ENCODE assay signal across 1 cellular context in the genomic region with DNA sequence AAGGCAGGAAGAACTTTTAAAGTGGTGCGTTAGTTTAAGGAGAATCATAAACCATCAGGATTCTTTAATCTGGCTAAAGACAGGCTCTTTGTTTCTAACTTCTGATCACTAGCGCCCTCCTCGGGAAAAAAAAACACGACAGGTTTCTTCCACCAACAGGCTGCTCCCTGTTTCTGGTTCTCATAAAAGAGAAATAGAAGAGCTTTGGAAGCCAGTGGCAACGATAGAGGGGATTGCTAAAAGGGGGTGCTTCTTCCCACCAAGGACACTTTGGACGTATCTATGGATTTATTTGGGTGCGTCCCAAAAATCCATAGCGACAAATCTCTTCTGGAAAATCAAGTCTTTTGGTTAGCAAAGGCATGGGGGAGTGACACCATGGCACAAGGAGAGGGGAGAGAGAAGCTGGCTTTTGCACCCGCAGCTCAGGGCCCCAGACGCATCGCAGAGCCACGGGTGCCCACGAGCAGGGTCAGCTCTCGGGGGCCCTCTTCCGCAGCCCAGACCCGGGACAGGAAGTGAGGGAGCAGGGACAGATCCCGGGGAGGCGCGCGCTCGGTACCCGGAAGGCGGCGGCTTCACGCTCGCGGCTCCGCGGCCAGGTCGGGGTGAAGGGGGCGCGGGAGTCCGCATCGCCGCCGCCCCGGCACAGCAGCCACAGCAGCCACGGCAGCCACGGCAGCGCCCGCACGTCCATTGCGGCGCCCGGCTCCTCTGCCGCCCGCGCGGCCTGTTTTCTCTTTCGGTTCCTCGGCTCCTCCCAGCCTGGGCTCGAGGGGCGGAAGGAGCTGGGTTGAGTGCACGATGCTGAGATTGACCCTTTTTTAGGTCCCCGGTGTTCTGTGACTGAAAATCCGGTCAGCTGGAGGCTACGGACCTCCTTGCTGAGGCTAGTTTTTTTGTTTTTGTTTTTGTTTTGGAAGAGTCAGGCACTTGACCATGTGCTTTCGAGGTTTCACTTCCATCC.
TF ChIP-seq lines count a peak whose summit lies in the region.

A gene with protein sequence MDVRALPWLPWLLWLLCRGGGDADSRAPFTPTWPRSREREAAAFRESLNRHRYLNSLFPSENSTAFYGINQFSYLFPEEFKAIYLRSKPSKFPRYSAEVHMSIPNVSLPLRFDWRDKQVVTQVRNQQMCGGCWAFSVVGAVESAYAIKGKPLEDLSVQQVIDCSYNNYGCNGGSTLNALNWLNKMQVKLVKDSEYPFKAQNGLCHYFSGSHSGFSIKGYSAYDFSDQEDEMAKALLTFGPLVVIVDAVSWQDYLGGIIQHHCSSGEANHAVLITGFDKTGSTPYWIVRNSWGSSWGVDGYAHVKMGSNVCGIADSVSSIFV (minus strand): TSS at position 716 of the 967 bp plus-strand sequence. CDS start 19 bp downstream, at position 697.

TF ChIP-seq in HepG2, 621 proteins besides CTCF, POLR2A, EP300 and RAD21 (continued from another document and continues in another):
- TF ChIP-seq HNF4G (IDR thresholded peaks at IDR 0.05; ENCODE audit: borderline replicate concordance, low read depth, low read length): no peak
- TF ChIP-seq HNF4G (CRISPR knock-in tag; IDR thresholded peaks at IDR 0.05; ENCODE audit: borderline replicate concordance, low read depth): 0 out of 2 replicates have a peak, but pooled peaks have one; percentile 31
- TF ChIP-seq, protein P1, sequence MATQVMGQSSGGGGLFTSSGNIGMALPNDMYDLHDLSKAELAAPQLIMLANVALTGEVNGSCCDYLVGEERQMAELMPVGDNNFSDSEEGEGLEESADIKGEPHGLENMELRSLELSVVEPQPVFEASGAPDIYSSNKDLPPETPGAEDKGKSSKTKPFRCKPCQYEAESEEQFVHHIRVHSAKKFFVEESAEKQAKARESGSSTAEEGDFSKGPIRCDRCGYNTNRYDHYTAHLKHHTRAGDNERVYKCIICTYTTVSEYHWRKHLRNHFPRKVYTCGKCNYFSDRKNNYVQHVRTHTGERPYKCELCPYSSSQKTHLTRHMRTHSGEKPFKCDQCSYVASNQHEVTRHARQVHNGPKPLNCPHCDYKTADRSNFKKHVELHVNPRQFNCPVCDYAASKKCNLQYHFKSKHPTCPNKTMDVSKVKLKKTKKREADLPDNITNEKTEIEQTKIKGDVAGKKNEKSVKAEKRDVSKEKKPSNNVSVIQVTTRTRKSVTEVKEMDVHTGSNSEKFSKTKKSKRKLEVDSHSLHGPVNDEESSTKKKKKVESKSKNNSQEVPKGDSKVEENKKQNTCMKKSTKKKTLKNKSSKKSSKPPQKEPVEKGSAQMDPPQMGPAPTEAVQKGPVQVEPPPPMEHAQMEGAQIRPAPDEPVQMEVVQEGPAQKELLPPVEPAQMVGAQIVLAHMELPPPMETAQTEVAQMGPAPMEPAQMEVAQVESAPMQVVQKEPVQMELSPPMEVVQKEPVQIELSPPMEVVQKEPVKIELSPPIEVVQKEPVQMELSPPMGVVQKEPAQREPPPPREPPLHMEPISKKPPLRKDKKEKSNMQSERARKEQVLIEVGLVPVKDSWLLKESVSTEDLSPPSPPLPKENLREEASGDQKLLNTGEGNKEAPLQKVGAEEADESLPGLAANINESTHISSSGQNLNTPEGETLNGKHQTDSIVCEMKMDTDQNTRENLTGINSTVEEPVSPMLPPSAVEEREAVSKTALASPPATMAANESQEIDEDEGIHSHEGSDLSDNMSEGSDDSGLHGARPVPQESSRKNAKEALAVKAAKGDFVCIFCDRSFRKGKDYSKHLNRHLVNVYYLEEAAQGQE (IDR thresholded peaks at IDR 0.05; ENCODE audit: borderline replicate concordance in 1 of 2, low read depth in 1 of 2, low read length in 2 of 2): no peak; a peak in 1 of 4 replicates
- no peak for TF ChIP-seq ZNF383 (CRISPR knock-in tag; IDR thresholded peaks at IDR 0.05; ENCODE audit: borderline replicate concordance)
- no peak for TF ChIP-seq ZNF12 (CRISPR knock-in tag; IDR thresholded peaks at IDR 0.05)
- TF ChIP-seq CBX2 (IDR thresholded peaks at IDR 0.05; ENCODE audit: low read depth, low read length): no peak
- TF ChIP-seq CBX2 (CRISPR knock-in tag; IDR thresholded peaks at IDR 0.05; ENCODE audit: low read depth): peak; percentile 98
- TF ChIP-seq CBX1 (IDR thresholded peaks at IDR 0.05; ENCODE audit: low read depth): no peak
- no peak for TF ChIP-seq HNRNPH1 (optimal IDR thresholded peaks at IDR 0.05; ENCODE audit: low read depth, low read length)
- peak; percentile 75; the same call in 1 of the 2 replicates for TF ChIP-seq ZFP82 (CRISPR knock-in tag; IDR thresholded peaks at IDR 0.05; ENCODE audit: borderline replicate concordance)
- 0 out of 4 replicates have a peak, but pooled peaks of 1 of the 2 experiments have one; percentile 40 for TF ChIP-seq KLF16 (CRISPR knock-in tag; IDR thresholded peaks at IDR 0.05)
- no peak for TF ChIP-seq DNMT1 (CRISPR knock-in tag; IDR thresholded peaks at IDR 0.05)
- TF ChIP-seq MTA1 (CRISPR knock-in tag; IDR thresholded peaks at IDR 0.05; ENCODE audit: borderline replicate concordance): no peak
- TF ChIP-seq, protein P2, sequence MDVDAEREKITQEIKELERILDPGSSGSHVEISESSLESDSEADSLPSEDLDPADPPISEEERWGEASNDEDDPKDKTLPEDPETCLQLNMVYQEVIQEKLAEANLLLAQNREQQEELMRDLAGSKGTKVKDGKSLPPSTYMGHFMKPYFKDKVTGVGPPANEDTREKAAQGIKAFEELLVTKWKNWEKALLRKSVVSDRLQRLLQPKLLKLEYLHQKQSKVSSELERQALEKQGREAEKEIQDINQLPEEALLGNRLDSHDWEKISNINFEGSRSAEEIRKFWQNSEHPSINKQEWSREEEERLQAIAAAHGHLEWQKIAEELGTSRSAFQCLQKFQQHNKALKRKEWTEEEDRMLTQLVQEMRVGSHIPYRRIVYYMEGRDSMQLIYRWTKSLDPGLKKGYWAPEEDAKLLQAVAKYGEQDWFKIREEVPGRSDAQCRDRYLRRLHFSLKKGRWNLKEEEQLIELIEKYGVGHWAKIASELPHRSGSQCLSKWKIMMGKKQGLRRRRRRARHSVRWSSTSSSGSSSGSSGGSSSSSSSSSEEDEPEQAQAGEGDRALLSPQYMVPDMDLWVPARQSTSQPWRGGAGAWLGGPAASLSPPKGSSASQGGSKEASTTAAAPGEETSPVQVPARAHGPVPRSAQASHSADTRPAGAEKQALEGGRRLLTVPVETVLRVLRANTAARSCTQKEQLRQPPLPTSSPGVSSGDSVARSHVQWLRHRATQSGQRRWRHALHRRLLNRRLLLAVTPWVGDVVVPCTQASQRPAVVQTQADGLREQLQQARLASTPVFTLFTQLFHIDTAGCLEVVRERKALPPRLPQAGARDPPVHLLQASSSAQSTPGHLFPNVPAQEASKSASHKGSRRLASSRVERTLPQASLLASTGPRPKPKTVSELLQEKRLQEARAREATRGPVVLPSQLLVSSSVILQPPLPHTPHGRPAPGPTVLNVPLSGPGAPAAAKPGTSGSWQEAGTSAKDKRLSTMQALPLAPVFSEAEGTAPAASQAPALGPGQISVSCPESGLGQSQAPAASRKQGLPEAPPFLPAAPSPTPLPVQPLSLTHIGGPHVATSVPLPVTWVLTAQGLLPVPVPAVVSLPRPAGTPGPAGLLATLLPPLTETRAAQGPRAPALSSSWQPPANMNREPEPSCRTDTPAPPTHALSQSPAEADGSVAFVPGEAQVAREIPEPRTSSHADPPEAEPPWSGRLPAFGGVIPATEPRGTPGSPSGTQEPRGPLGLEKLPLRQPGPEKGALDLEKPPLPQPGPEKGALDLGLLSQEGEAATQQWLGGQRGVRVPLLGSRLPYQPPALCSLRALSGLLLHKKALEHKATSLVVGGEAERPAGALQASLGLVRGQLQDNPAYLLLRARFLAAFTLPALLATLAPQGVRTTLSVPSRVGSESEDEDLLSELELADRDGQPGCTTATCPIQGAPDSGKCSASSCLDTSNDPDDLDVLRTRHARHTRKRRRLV (CRISPR knock-in tag; IDR thresholded peaks at IDR 0.05): no peak
- TF ChIP-seq, protein P3, sequence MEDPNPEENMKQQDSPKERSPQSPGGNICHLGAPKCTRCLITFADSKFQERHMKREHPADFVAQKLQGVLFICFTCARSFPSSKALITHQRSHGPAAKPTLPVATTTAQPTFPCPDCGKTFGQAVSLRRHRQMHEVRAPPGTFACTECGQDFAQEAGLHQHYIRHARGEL (CRISPR knock-in tag; IDR thresholded peaks at IDR 0.05): no peak
- no peak for TF ChIP-seq FOXP1 (IDR thresholded peaks at IDR 0.05)
- TF ChIP-seq FOXP1 (CRISPR knock-in tag; IDR thresholded peaks at IDR 0.05): no peak
- TF ChIP-seq, protein P4, sequence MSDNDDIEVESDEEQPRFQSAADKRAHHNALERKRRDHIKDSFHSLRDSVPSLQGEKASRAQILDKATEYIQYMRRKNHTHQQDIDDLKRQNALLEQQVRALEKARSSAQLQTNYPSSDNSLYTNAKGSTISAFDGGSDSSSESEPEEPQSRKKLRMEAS (IDR thresholded peaks at IDR 0.05): peak; percentile 86
- TF ChIP-seq HNF4A (CRISPR knock-in tag; IDR thresholded peaks at IDR 0.05): peak; percentile 22; the same call in 1 of the 2 replicates
- TF ChIP-seq XBP1 (CRISPR knock-in tag; IDR thresholded peaks at IDR 0.05): 0 out of 2 replicates have a peak, but pooled peaks have one; percentile 30
- TF ChIP-seq, protein P5, sequence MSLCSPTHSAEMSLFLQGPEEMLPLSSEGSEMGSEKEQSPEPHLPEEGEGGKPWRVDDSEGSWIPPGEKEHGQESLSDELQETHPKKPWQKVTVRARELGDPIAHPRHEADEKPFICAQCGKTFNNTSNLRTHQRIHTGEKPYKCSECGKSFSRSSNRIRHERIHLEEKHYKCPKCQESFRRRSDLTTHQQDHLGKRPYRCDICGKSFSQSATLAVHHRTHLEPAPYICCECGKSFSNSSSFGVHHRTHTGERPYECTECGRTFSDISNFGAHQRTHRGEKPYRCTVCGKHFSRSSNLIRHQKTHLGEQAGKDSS (CRISPR knock-in tag; IDR thresholded peaks at IDR 0.05; ENCODE audit: borderline replicate concordance, low read depth): peak; percentile 29; the same call in 1 of the 2 replicates
- TF ChIP-seq MED1 (CRISPR knock-in tag; IDR thresholded peaks at IDR 0.05): peak; percentile 56
- no peak for TF ChIP-seq ZNF7 (CRISPR knock-in tag; IDR thresholded peaks at IDR 0.05)
- TF ChIP-seq TARDBP (CRISPR knock-in tag; IDR thresholded peaks at IDR 0.05): no peak
- TF ChIP-seq, protein P6, sequence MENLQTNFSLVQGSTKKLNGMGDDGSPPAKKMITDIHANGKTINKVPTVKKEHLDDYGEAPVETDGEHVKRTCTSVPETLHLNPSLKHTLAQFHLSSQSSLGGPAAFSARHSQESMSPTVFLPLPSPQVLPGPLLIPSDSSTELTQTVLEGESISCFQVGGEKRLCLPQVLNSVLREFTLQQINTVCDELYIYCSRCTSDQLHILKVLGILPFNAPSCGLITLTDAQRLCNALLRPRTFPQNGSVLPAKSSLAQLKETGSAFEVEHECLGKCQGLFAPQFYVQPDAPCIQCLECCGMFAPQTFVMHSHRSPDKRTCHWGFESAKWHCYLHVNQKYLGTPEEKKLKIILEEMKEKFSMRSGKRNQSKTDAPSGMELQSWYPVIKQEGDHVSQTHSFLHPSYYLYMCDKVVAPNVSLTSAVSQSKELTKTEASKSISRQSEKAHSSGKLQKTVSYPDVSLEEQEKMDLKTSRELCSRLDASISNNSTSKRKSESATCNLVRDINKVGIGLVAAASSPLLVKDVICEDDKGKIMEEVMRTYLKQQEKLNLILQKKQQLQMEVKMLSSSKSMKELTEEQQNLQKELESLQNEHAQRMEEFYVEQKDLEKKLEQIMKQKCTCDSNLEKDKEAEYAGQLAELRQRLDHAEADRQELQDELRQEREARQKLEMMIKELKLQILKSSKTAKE (CRISPR knock-in tag; IDR thresholded peaks at IDR 0.05; ENCODE audit: borderline replicate concordance): no peak
- no peak for TF ChIP-seq TAF1 (CRISPR knock-in tag; IDR thresholded peaks at IDR 0.05)
- TF ChIP-seq, protein P7, sequence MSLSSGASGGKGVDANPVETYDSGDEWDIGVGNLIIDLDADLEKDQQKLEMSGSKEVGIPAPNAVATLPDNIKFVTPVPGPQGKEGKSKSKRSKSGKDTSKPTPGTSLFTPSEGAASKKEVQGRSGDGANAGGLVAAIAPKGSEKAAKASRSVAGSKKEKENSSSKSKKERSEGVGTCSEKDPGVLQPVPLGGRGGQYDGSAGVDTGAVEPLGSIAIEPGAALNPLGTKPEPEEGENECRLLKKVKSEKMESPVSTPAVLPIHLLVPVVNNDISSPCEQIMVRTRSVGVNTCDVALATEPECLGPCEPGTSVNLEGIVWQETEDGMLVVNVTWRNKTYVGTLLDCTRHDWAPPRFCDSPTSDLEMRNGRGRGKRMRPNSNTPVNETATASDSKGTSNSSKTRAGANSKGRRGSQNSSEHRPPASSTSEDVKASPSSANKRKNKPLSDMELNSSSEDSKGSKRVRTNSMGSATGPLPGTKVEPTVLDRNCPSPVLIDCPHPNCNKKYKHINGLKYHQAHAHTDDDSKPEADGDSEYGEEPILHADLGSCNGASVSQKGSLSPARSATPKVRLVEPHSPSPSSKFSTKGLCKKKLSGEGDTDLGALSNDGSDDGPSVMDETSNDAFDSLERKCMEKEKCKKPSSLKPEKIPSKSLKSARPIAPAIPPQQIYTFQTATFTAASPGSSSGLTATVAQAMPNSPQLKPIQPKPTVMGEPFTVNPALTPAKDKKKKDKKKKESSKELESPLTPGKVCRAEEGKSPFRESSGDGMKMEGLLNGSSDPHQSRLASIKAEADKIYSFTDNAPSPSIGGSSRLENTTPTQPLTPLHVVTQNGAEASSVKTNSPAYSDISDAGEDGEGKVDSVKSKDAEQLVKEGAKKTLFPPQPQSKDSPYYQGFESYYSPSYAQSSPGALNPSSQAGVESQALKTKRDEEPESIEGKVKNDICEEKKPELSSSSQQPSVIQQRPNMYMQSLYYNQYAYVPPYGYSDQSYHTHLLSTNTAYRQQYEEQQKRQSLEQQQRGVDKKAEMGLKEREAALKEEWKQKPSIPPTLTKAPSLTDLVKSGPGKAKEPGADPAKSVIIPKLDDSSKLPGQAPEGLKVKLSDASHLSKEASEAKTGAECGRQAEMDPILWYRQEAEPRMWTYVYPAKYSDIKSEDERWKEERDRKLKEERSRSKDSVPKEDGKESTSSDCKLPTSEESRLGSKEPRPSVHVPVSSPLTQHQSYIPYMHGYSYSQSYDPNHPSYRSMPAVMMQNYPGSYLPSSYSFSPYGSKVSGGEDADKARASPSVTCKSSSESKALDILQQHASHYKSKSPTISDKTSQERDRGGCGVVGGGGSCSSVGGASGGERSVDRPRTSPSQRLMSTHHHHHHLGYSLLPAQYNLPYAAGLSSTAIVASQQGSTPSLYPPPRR (CRISPR knock-in tag; IDR thresholded peaks at IDR 0.05; ENCODE audit: borderline replicate concordance): no peak
- no peak for TF ChIP-seq TOPORS (CRISPR knock-in tag; IDR thresholded peaks at IDR 0.05)
- TF ChIP-seq, protein P8, sequence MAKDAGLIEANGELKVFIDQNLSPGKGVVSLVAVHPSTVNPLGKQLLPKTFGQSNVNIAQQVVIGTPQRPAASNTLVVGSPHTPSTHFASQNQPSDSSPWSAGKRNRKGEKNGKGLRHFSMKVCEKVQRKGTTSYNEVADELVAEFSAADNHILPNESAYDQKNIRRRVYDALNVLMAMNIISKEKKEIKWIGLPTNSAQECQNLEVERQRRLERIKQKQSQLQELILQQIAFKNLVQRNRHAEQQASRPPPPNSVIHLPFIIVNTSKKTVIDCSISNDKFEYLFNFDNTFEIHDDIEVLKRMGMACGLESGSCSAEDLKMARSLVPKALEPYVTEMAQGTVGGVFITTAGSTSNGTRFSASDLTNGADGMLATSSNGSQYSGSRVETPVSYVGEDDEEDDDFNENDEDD (CRISPR knock-in tag; IDR thresholded peaks at IDR 0.05; ENCODE audit: borderline replicate concordance): peak; percentile 76
- TF ChIP-seq MEIS1 (CRISPR knock-in tag; IDR thresholded peaks at IDR 0.05; ENCODE audit: borderline replicate concordance): no peak
- TF ChIP-seq ZNF33B (CRISPR knock-in tag; IDR thresholded peaks at IDR 0.05): no peak
- TF ChIP-seq TBX2 (CRISPR knock-in tag; IDR thresholded peaks at IDR 0.05; ENCODE audit: borderline replicate concordance): no peak
- TF ChIP-seq ATF7-NPFF (CRISPR knock-in tag; IDR thresholded peaks at IDR 0.05; ENCODE audit: low read depth): peak; percentile 72; the same call in 1 of the 2 replicates
- no peak for TF ChIP-seq CENPT (CRISPR knock-in tag; IDR thresholded peaks at IDR 0.05; ENCODE audit: low read depth)
- no peak for TF ChIP-seq DNMT3B (CRISPR knock-in tag; conservative IDR thresholded peaks at IDR 0.05)
- TF ChIP-seq PHF5A (CRISPR knock-in tag; IDR thresholded peaks at IDR 0.05; ENCODE audit: low read depth, unreplicated experiment): no peak
